17 cellular contexts compared by ENCODE assay signal in the genomic region with DNA sequence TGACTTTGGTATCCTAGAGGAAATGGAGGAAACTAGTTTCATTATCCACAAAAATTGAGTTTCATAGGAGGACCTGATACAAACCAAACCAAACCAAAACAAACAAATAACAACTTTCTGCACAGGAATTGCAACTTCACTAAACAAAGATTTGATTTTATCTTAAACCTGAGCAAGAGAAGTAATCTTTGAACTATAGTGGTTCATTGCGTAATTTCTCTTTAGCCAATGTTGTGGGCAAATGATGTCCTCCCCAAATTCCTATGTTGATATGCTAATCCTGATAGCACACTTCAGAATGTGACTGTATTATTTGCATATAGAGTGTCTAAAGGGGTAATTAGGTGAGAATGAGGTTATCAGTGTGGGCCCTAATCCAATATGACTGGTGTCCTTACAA.
DNase-seq lines count a peak whose midpoint lies in the region; ATAC-seq and TF ChIP-seq lines count a peak whose summit lies in the region.
"Had no signal": no experiment of that assay in that cellular context is flagged by ENCODE, and none has a peak within 500 bp of the region (broad histone marks: within the 10 kb centered on the region; RNA-seq: fewer than 3 reads in every experiment).

No MANE protein-coding gene starts in this region.

- no peak overlapping the region for H3K4me3 Mint-ChIP-seq in MCF 10A (ENCODE audit: unreplicated experiment)
- H3K4me3 Mint-ChIP-seq in stimulated activated effector memory CD8-positive, alpha-beta T cell treated with anti-CD3 and anti-CD28 coated beads, Interleukin-12 subunit alpha, Interleukin-12 subunit beta, amount 100 ng/mL, for 72 hours = no peak overlapping the region
- H3K4me3 Mint-ChIP-seq: GM23338 had no signal

- no peak for TF ChIP-seq POLR2A in gastroesophageal sphincter (IDR thresholded peaks at IDR 0.05)
- TF ChIP-seq POLR2A in vagina (IDR thresholded peaks at IDR 0.05) = no peak

- WGBS in mammary epithelial cell (ENCODE audit: low coverage, missing lambda C conversion rate) = 93% methylated on average over 1 of the region's 1 CpG
- 90 to 100% methylated on average over 1 of the region's 1 CpG for WGBS in gastroesophageal sphincter (ENCODE audit: low coverage in 1 of 2), 2 donors

- H3K4me1 ChIP-seq in mammary epithelial cell (ENCODE audit: insufficient read depth, low read length) (peaks cover 7% of the 10 kb centered on the region), gastroesophageal sphincter (peaks cover 0 to 9% (median 3%) of the 10 kb centered on the region in 3 donors), vagina (peaks cover 15% of the 10 kb centered on the region)

- in situ Hi-C loops in mammary epithelial cell (cut with MboI; ENCODE audit: low sequenced_read_pairs in 2 of 2) = no loop called here

- H3K4me3 ChIP-seq in mammary epithelial cell (replicated peaks in 1 of 3; ENCODE audit: insufficient read depth in 1 of 3, low read depth in 2 of 3, low read length in 3 of 3) (no peak overlapping the region), gastroesophageal sphincter (no peak overlapping the region), vagina (no peak overlapping the region)
- H3K4me3 ChIP-seq: GM12878 had no signal

- H4K20me1 ChIP-seq in mammary epithelial cell (ENCODE audit: insufficient read depth, low read length) = no peaks in the 10 kb centered on the region

- peak overlapping the region; percentile 16 for H3K27ac Mint-ChIP-seq in MCF 10A (ENCODE audit: low read depth, unreplicated experiment)
- H3K27ac Mint-ChIP-seq in stimulated activated effector memory CD8-positive, alpha-beta T cell treated with anti-CD3 and anti-CD28 coated beads, Interleukin-12 subunit alpha, Interleukin-12 subunit beta, amount 100 ng/mL, for 72 hours = peak overlapping the region; percentile 2

- H3K36me3 Mint-ChIP-seq in MCF 10A (ENCODE audit: insufficient read depth, unreplicated experiment) = peaks cover 6% of the 10 kb centered on the region
- peaks cover 41% of the 10 kb centered on the region for H3K36me3 Mint-ChIP-seq in stimulated activated effector memory CD8-positive, alpha-beta T cell treated with anti-CD3 and anti-CD28 coated beads, Interleukin-12 subunit alpha, Interleukin-12 subunit beta, amount 100 ng/mL, for 72 hours

- TF ChIP-seq EP300 in gastroesophageal sphincter (IDR thresholded peaks at IDR 0.05) = no peak

- no peak overlapping the region for H3K27ac ChIP-seq in mammary epithelial cell (ENCODE audit: insufficient read depth, low read depth, low read length)
- H3K27ac ChIP-seq in gastroesophageal sphincter = no peak overlapping the region
- no peak overlapping the region for H3K27ac ChIP-seq in vagina

- intact Hi-C loops in MCF 10A (cut with micrococcal nuclease) = loop anchor here (10.0 kb wide), 1 partner anchor 96 kb away; no protein-coding TSS in a partner anchor
- intact Hi-C loops in mammary epithelial cell (cut with micrococcal nuclease) = no loop called here
- intact Hi-C loops in vagina (cut with DNase I) = no loop called here

- CTCF ChIA-PET in MCF 10A (lab: Yijun Ruan, JAX) = no interaction called here
- CTCF ChIA-PET in mammary epithelial cell (lab: Charles Lee; ENCODE audit: low non-redundant PET) = no interaction called here

- H3K9me3 Mint-ChIP-seq in MCF 10A (ENCODE audit: unreplicated experiment) = no peaks in the 10 kb centered on the region
- no peaks in the 10 kb centered on the region for H3K9me3 Mint-ChIP-seq in stimulated activated effector memory CD8-positive, alpha-beta T cell treated with anti-CD3 and anti-CD28 coated beads, Interleukin-12 subunit alpha, Interleukin-12 subunit beta, amount 100 ng/mL, for 72 hours
- H3K9me3 Mint-ChIP-seq: GM23338 had no signal

- dilution Hi-C loops in mammary epithelial cell (cut with HindIII; ENCODE audit: low sequenced_read_pairs) = no loop called here

- H3K9me3 ChIP-seq in mammary epithelial cell (replicated peaks; ENCODE audit: insufficient read depth, low read length) = no peaks in the 10 kb centered on the region
- H3K9me3 ChIP-seq in gastroesophageal sphincter = no peaks in the 10 kb centered on the region
- H3K9me3 ChIP-seq in vagina = no peaks in the 10 kb centered on the region

- no peaks in the 10 kb centered on the region for H3K27me3 ChIP-seq in mammary epithelial cell (ENCODE audit: insufficient read depth, low read length)
- H3K27me3 ChIP-seq in gastroesophageal sphincter = no peaks in the 10 kb centered on the region
- no peaks in the 10 kb centered on the region for H3K27me3 ChIP-seq in vagina

- DNase-seq in MCF 10A (ENCODE audit: unreplicated experiment) (no peak), mammary epithelial cell (no peak), MV-4-11 (lab: John Stamatoyannopoulos, UW) (peak; percentile 23), iris pigment epithelial cell (ENCODE audit: low read depth) (peak; percentile 43), COLO829 (ENCODE audit: low spot score) (no peak), vagina (ENCODE audit: extremely low spot score in 2 of 2) (no peak)
- no peak for DNase-seq in stimulated activated effector memory CD8-positive, alpha-beta T cell treated with anti-CD3 and anti-CD28 coated beads, Interleukin-12 subunit alpha, Interleukin-12 subunit beta, amount 100 ng/mL, for 72 hours (ENCODE audit: low spot score in 2 of 2)
- DNase-seq: Calu3, DMS79, MM.1S, NCI-H1436, NCI-H2081 treated with DMSO at 0.1 percent for 48 hours, NCI-H2227 treated with DMSO at 0.1 percent for 48 hours, NCI-H526 treated with DMSO at 0.1 percent for 48 hours had no signal

- H3K36me3 ChIP-seq in mammary epithelial cell (ENCODE audit: insufficient read depth, low read length) = peaks cover 2% of the 10 kb centered on the region
- H3K36me3 ChIP-seq in gastroesophageal sphincter = no peaks in the 10 kb centered on the region
- H3K36me3 ChIP-seq in vagina = no peaks in the 10 kb centered on the region

- ATAC-seq in stimulated activated effector memory CD8-positive, alpha-beta T cell treated with anti-CD3 and anti-CD28 coated beads, Interleukin-12 subunit alpha, Interleukin-12 subunit beta, amount 100 ng/mL, for 72 hours = no peak
- no peak for ATAC-seq in gastroesophageal sphincter
- ATAC-seq: GM12878, GM23338 had no signal

- POLR2A ChIA-PET in MCF 10A (lab: Yijun Ruan, JAX) = no interaction called here

- TF ChIP-seq CTCF in MCF 10A (IDR thresholded peaks at IDR 0.05; ENCODE audit: unreplicated experiment) (no peak), mammary epithelial cell (conservative IDR thresholded peaks at IDR 0.05 in 1 of 2, IDR thresholded peaks at IDR 0.05 in 1 of 2; ENCODE audit: extremely low read depth in 1 of 2, insufficient read depth in 1 of 2, low read depth in 1 of 2, low read length in 2 of 2) (no peak), gastroesophageal sphincter (IDR thresholded peaks at IDR 0.05) (no peak), vagina (IDR thresholded peaks at IDR 0.05) (no peak)

- H3K4me1 Mint-ChIP-seq in MCF 10A (ENCODE audit: insufficient read depth, unreplicated experiment) = peaks cover 22% of the 10 kb centered on the region
- peaks cover 26% of the 10 kb centered on the region for H3K4me1 Mint-ChIP-seq in stimulated activated effector memory CD8-positive, alpha-beta T cell treated with anti-CD3 and anti-CD28 coated beads, Interleukin-12 subunit alpha, Interleukin-12 subunit beta, amount 100 ng/mL, for 72 hours

- no peak overlapping the region for H3K4me2 ChIP-seq in mammary epithelial cell (ENCODE audit: insufficient read depth, low read depth, low read length)
- H3K4me2 ChIP-seq: GM23338 had no signal

- no TSS peak for BruUV-seq in MCF 10A (replicated peaks; lab: Mats Ljungman, UMichigan)
- no TSS peak for BruUV-seq in mammary epithelial cell (replicated peaks; lab: Mats Ljungman, UMichigan)

- no peak overlapping the region for H2AFZ ChIP-seq in mammary epithelial cell (ENCODE audit: low read depth, low read length)
- H2AFZ ChIP-seq: GM23338 had no signal

- no peak overlapping the region for H3K9ac ChIP-seq in mammary epithelial cell (ENCODE audit: insufficient read depth, low read length)

- peaks cover under 1% of the 10 kb centered on the region for H3K79me2 ChIP-seq in mammary epithelial cell (ENCODE audit: insufficient read depth, low read length)

- no peaks in the 10 kb centered on the region for H3K27me3 Mint-ChIP-seq in MCF 10A (ENCODE audit: insufficient read depth, unreplicated experiment)

Comparison
In these comparisons a context has a peak if more than half of its experiments do, and no peak if none do; other contexts are left out.
1. DNase-seq: peak in MV-4-11 (single experiment) and iris pigment epithelial cell (single experiment); none in MCF 10A (single experiment), mammary epithelial cell (single experiment), stimulated activated effector memory CD8-positive, alpha-beta T cell treated with anti-CD3 and anti-CD28 coated beads, Interleukin-12 subunit alpha, Interleukin-12 subunit beta, amount 100 ng/mL, for 72 hours (0 of 2), COLO829 (single experiment) and vagina (0 of 2).